In the genomic region with DNA sequence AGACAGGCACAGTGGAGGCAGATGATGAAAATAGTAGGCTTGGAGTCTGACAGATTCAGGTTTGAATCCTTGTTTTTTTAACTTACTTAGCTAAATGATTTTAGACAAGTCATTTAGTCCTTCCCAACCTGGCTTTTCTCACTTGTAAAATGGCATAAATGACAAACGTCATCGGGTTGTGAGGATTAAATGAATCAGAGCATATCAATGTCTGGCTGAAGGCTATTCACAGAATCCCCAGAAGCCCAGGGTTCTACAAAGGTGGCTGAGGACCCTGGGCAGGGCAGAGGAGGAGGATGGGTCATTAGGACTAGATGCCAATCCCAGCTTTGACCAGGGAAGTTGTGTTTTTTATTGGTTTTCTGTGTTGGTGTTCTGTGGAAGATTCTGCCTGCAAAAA, we compare ENCODE assay signal across 19 cellular contexts. TPM values are rescaled to one million over a fixed set of nuclear protein-coding genes. Genes with fewer than 3 reads are reported as not detected.
A peak's percentile ranks its signal among the peaks of the same experiment; 100 is the strongest.
DNase-seq lines count a peak whose midpoint lies in the region; ATAC-seq, FAIRE-seq and TF ChIP-seq lines count a peak whose summit lies in the region.
"Had no signal": no experiment of that assay in that cellular context is flagged by ENCODE, and none has a peak within 500 bp of the region (broad histone marks: within the 10 kb centered on the region; RNA-seq: fewer than 3 reads in every experiment).

No MANE protein-coding gene starts in this region.

- H3K27ac Mint-ChIP-seq in Calu3 (ENCODE audit: unreplicated experiment), result peak overlapping the region; percentile 91
- H3K27ac Mint-ChIP-seq: naive B cell; T-helper 1 cell treated with Interleukin-12 subunit alpha and Interleukin-12 subunit beta and Interleukin-4 antibody, amounts not matched to agents 30 μg/mL and 1 μg/mL, for 36 hours had no signal

- H3K4me2 ChIP-seq in osteoblast (ENCODE audit: insufficient read depth, low read length), result no peak overlapping the region

- DNase-seq in Calu3 (no peak), HTR-8/SVneo (ENCODE audit: insufficient read length, low spot score) (no peak), brain microvascular endothelial cell (no peak), osteoblast (ENCODE audit: insufficient read length, low spot score, missing footprints) (no peak), DMS 273 (lab: John Stamatoyannopoulos, UW; ENCODE audit: unreplicated experiment) (no peak), COLO668 (lab: John Stamatoyannopoulos, UW; ENCODE audit: unreplicated experiment) (no peak)
- no peak for DNase-seq in activated naive CD4-positive, alpha-beta T cell treated with Interleukin-2 at 50 U/mL for 16 hours
- DNase-seq: activated CD4-positive, CD25-positive, alpha-beta regulatory T cell; AML-193; KBM-7; naive B cell; stimulated activated CD4-positive, alpha-beta T cell treated with anti-CD3 and anti-CD28 coated beads, Interleukin-2, amount 100 ng/mL, for 48 hours; substantia nigra had no signal

- no peaks in the 10 kb centered on the region for H3K27me3 Mint-ChIP-seq in Calu3 (ENCODE audit: unreplicated experiment)

- H3K4me1 ChIP-seq in osteoblast (ENCODE audit: insufficient read depth, low read length), result peaks cover 48% of the 10 kb centered on the region

- CTCF ChIA-PET in Calu3 (lab: Charles Lee), result no interaction called here

- H3K27ac ChIP-seq in brain microvascular endothelial cell (peak overlapping the region; percentile 93), osteoblast (ENCODE audit: low read depth, low read length) (peak overlapping the region; percentile 87)
- H3K27ac ChIP-seq: RWPE1 had no signal

- FAIRE-seq in HTR-8/SVneo (lab: Jason Lieb, UNC), result peak; percentile 57

- H3K27me3 ChIP-seq in brain microvascular endothelial cell (replicated peaks) (no peaks in the 10 kb centered on the region), osteoblast (ENCODE audit: insufficient read depth, low read length) (no peaks in the 10 kb centered on the region)
- H3K27me3 ChIP-seq: colonic mucosa, gastroesophageal sphincter had no signal

- peaks cover 43% of the 10 kb centered on the region for H3K36me3 Mint-ChIP-seq in Calu3 (ENCODE audit: insufficient read depth, unreplicated experiment)
- H3K36me3 Mint-ChIP-seq: naive B cell had no signal

- ATAC-seq in GM21619 (IDR thresholded peaks at IDR 0.05; ENCODE audit: unreplicated experiment), result no peak

- in situ Hi-C loops in brain microvascular endothelial cell (cut with HindIII; ENCODE audit: low pct_ligation_motif_present, low sequenced_read_pairs), result no loop called here

- H4K20me1 ChIP-seq in osteoblast (ENCODE audit: insufficient read depth, low read length), result no peaks in the 10 kb centered on the region

- H3K79me2 ChIP-seq in osteoblast (ENCODE audit: insufficient read depth, low read length), result no peaks in the 10 kb centered on the region

- no peaks in the 10 kb centered on the region for H3K9me3 ChIP-seq in osteoblast (ENCODE audit: low read depth, low read length)
- H3K9me3 ChIP-seq: colonic mucosa, gastroesophageal sphincter had no signal

- H2AFZ ChIP-seq in osteoblast (ENCODE audit: low read length), result peak overlapping the region; percentile 70

- H3K4me1 Mint-ChIP-seq in Calu3 (ENCODE audit: low read depth, unreplicated experiment), result peaks cover 74% of the 10 kb centered on the region
- H3K4me1 Mint-ChIP-seq: naive B cell had no signal

- H3K4me3 Mint-ChIP-seq in Calu3 (ENCODE audit: low read depth, unreplicated experiment), result no peak overlapping the region
- H3K4me3 Mint-ChIP-seq: naive B cell; T-helper 1 cell treated with Interleukin-12 subunit alpha and Interleukin-12 subunit beta and Interleukin-4 antibody, amounts not matched to agents 30 μg/mL and 1 μg/mL, for 36 hours had no signal

- H3K36me3 ChIP-seq in brain microvascular endothelial cell (replicated peaks), result no peaks in the 10 kb centered on the region
- no peaks in the 10 kb centered on the region for H3K36me3 ChIP-seq in osteoblast (ENCODE audit: insufficient read depth, low read length)
- H3K36me3 ChIP-seq: colonic mucosa, gastroesophageal sphincter had no signal

- TF ChIP-seq CTCF in Calu3 (IDR thresholded peaks at IDR 0.05; ENCODE audit: unreplicated experiment) (no peak), brain microvascular endothelial cell (IDR thresholded peaks at IDR 0.05; ENCODE audit: low read depth, low read length, missing control alignments) (no peak), osteoblast (IDR thresholded peaks at IDR 0.05; ENCODE audit: extremely low read depth, low read depth, low read length) (no peak)

- intact Hi-C loops in Calu3 (cut with micrococcal nuclease; ENCODE audit: unreplicated experiment), result loop anchor here (5.0 kb wide), 2 partner anchors 38 to 517 kb away; no protein-coding TSS in a partner anchor

- BruUV-seq in Calu3 (replicated peaks; lab: Mats Ljungman, UMichigan), result no TSS peak

- no peak overlapping the region for H3K4me3 ChIP-seq in brain microvascular endothelial cell (ENCODE audit: low read depth, low read length)
- no peak overlapping the region for H3K4me3 ChIP-seq in osteoblast (ENCODE audit: insufficient read depth, low read length)
- H3K4me3 ChIP-seq: colonic mucosa, gastroesophageal sphincter had no signal

- H3K9me3 Mint-ChIP-seq in Calu3 (ENCODE audit: low read depth, unreplicated experiment), result no peaks in the 10 kb centered on the region
- H3K9me3 Mint-ChIP-seq: naive B cell; T-helper 1 cell treated with Interleukin-12 subunit alpha and Interleukin-12 subunit beta and Interleukin-4 antibody, amounts not matched to agents 30 μg/mL and 1 μg/mL, for 36 hours had no signal

RNA-seq across cellular contexts. Expression of a gene that starts 7.6 kb away (rescaled TPM):
- total RNA-seq in Calu3 (2022) (43.2 and 44.5 TPM in 2 replicates), osteoblast (0.29 and 1.1 TPM in 2 replicates)
- total RNA-seq: activated CD8-positive, alpha-beta memory T cell treated with anti-CD3 and anti-CD28 coated beads for 36 hours had no signal

Comparison
In these comparisons a context has a peak if more than half of its experiments do, and no peak if none do; other contexts are left out.
1. RNA of a gene that starts 7.6 kb away (total RNA-seq): 43.2 to 44.5 TPM in Calu3; 0.29 to 1.1 TPM in osteoblast; every median in the first group is over 10 times any median in the second.